8 cellular contexts compared by ENCODE assay signal in genomic region chr9:35116539-35116897, GRCh38. TPM values are rescaled to one million over a fixed set of nuclear protein-coding genes. Genes with fewer than 3 reads are reported as not detected.
DNase-seq lines count a peak whose midpoint lies in the region; ATAC-seq and TF ChIP-seq lines count a peak whose summit lies in the region.

No MANE protein-coding gene starts in this region.

- ATAC-seq in GM18498 (IDR thresholded peaks at IDR 0.05; ENCODE audit: unreplicated experiment), result no peak

- H2BK120ac ChIP-seq in trophoblast cell (ENCODE audit: insufficient read depth, low read length, poor library complexity), result no peak overlapping the region

- H2AK5ac ChIP-seq in trophoblast cell (ENCODE audit: low read length), result no peak overlapping the region

- BruUV-seq in PC-9 (replicated peaks; lab: Mats Ljungman, UMichigan), result no TSS peak

- H3K9me3 ChIP-seq in PC-9 (ENCODE audit: insufficient read depth, low read depth), result no peaks in the 10 kb centered on the region
- no peaks in the 10 kb centered on the region for H3K9me3 ChIP-seq in esophagus squamous epithelium
- H3K9me3 ChIP-seq in trophoblast cell (ENCODE audit: insufficient read depth, low read depth, low read length), result no peaks in the 10 kb centered on the region

- intact Hi-C loops in PC-9 (cut with micrococcal nuclease; ENCODE audit: unreplicated experiment) (loop anchor here (10.0 kb wide), 1 partner anchor 488 kb away; the partner anchor contains the start of gene TESK1), esophagus squamous epithelium (cut with DNase I) (no loop called here)

- no peak overlapping the region for H4K8ac ChIP-seq in trophoblast cell (ENCODE audit: low read depth, low read length)

- no peaks in the 10 kb centered on the region for H3K9me2 ChIP-seq in PC-9 (ENCODE audit: insufficient read depth)

- no peak overlapping the region for H4K12ac ChIP-seq in trophoblast cell (ENCODE audit: low read depth, low read length)

- no peak overlapping the region for H3K23ac ChIP-seq in trophoblast cell (ENCODE audit: low read length)

- H2AFZ ChIP-seq in PC-9 (peak overlapping the region; percentile 70), trophoblast cell (ENCODE audit: insufficient read depth, low read length, poor library complexity) (peak overlapping the region; percentile 38)

- no peak overlapping the region for H4K91ac ChIP-seq in trophoblast cell (ENCODE audit: low read depth, low read length)

- H3F3A ChIP-seq in PC-9 (ENCODE audit: insufficient read depth, low read depth), result peaks cover 8% of the 10 kb centered on the region; the same call in 1 of the 2 replicates

- no peak overlapping the region for H2BK5ac ChIP-seq in trophoblast cell (ENCODE audit: low read depth, low read length, poor library complexity)

- CTCF ChIA-PET in PC-9 (lab: Charles Lee), result interaction anchor here (0.7 kb wide), 1 partner anchor 359 kb away, joined by 3 read pairs; no protein-coding TSS in a partner anchor

- H3K9ac ChIP-seq in trophoblast cell (ENCODE audit: low read length), result no peak overlapping the region

- POLR2A ChIA-PET in PC-9 (lab: Charles Lee; ENCODE audit: unreplicated experiment), result interaction anchor here (0.5 to 0.6 kb wide), 2 partner anchors 45 to 336 kb away, joined by 3 to 15 read pairs; no protein-coding TSS in a partner anchor

- H3K4me3 ChIP-seq in GM12865 (ENCODE audit: low read depth, low read length) (peak overlapping the region; percentile 79), PC-9 (peak overlapping the region; percentile 69), esophagus squamous epithelium (peak overlapping the region; percentile 46 to 80 (median 63)), trophoblast cell (ENCODE audit: low read depth, low read length) (peak overlapping the region; percentile 49)

- no peak for DNase-seq in GM12865 (ENCODE audit: low read depth)
- no peak for DNase-seq in PC-9
- no peak for DNase-seq in esophagus squamous epithelium (lab: John Stamatoyannopoulos, UW)
- DNase-seq in trophoblast cell, result no peak
- no peak for DNase-seq in NCI-H1436 treated with DMSO at 0.1 percent for 48 hours (lab: John Stamatoyannopoulos, UW)
- DNase-seq in SK-N-DZ (ENCODE audit: low spot score), result no peak
- no peak for DNase-seq in NCI-H1694 treated with DMSO at 0.1 percent for 48 hours (lab: John Stamatoyannopoulos, UW)

- WGBS in esophagus squamous epithelium, 2 donors, result 0% methylated on average over 7 to 9 of the region's 12 CpGs
- no CpG with 5 or more reads among the region's 12 CpGs for WGBS in trophoblast cell (ENCODE audit: extremely low coverage, insufficient coverage, insufficient read length)

- TF ChIP-seq CTCF in GM12865 (IDR thresholded peaks at IDR 0.05; ENCODE audit: insufficient read depth, low read depth, low read length, missing control alignments), result no peak
- TF ChIP-seq CTCF in PC-9 (conservative IDR thresholded peaks at IDR 0.05), result no peak
- no peak for TF ChIP-seq CTCF in esophagus squamous epithelium (IDR thresholded peaks at IDR 0.05)

- no peak for TF ChIP-seq POLR2A in esophagus squamous epithelium (IDR thresholded peaks at IDR 0.05)

- H4K20me1 ChIP-seq in PC-9 (ENCODE audit: insufficient read depth), result no peaks in the 10 kb centered on the region

- H3K4me1 ChIP-seq in PC-9 (replicated peaks; ENCODE audit: insufficient read depth) (peaks cover 25% of the 10 kb centered on the region), esophagus squamous epithelium (peaks cover 35 to 53% (median 39%) of the 10 kb centered on the region in 3 donors), trophoblast cell (ENCODE audit: control insufficient read depth in 1 of 2, insufficient read depth in 2 of 2, low read length in 2 of 2) (peaks cover 19 to 21% of the 10 kb centered on the region in 2 experiments)

- H3K79me2 ChIP-seq in PC-9 (ENCODE audit: low read depth), result 0 out of 2 replicates have a peak, but pooled peaks cover 4% of the 10 kb centered on the region
- no peaks in the 10 kb centered on the region for H3K79me2 ChIP-seq in trophoblast cell (ENCODE audit: control insufficient read depth, insufficient read depth, low read length, poor library complexity)

- H3K79me1 ChIP-seq in trophoblast cell (ENCODE audit: low read length), result peaks cover 16% of the 10 kb centered on the region

- H3K36me3 ChIP-seq in PC-9 (ENCODE audit: low read depth) (no peaks in the 10 kb centered on the region), esophagus squamous epithelium (no peaks in the 10 kb centered on the region), trophoblast cell (ENCODE audit: control insufficient read depth in 1 of 2, insufficient read depth in 2 of 2, low read length in 2 of 2) (no peaks in the 10 kb centered on the region)

- no peak overlapping the region for H3K4ac ChIP-seq in trophoblast cell (ENCODE audit: low read depth, low read length)

- H3K14ac ChIP-seq in trophoblast cell (ENCODE audit: low read length), result no peak overlapping the region

- no peak overlapping the region for H3K27ac ChIP-seq in PC-9
- H3K27ac ChIP-seq in esophagus squamous epithelium, result peak overlapping the region; percentile 87 to 97 (median 94)
- no peak overlapping the region for H3K27ac ChIP-seq in trophoblast cell (ENCODE audit: low read depth, low read length)

- H2BK12ac ChIP-seq in trophoblast cell (ENCODE audit: low read length), result no peak overlapping the region

- H3K4me2 ChIP-seq in PC-9, result peak overlapping the region; percentile 96
- peak overlapping the region; percentile 90 for H3K4me2 ChIP-seq in trophoblast cell (ENCODE audit: low read length)

- no peak overlapping the region for H3K18ac ChIP-seq in trophoblast cell (ENCODE audit: low read length)

- H3K27me3 ChIP-seq in PC-9 (ENCODE audit: insufficient read depth, low read depth), result no peaks in the 10 kb centered on the region
- H3K27me3 ChIP-seq in esophagus squamous epithelium, result no peaks in the 10 kb centered on the region
- H3K27me3 ChIP-seq in trophoblast cell (ENCODE audit: insufficient read depth, low read length), result no peaks in the 10 kb centered on the region

RNA-seq across cellular contexts. Expression of gene ATOSB, which starts 0.9 kb away (rescaled TPM):
- total RNA-seq in PC-9 (2021) (7.1 and 10.5 TPM in 2 replicates), esophagus squamous epithelium (10 to 100 TPM; 24.4 to 57.8 (median 32.7) TPM)
- polyA plus RNA-seq in trophoblast cell (2013), result 19.5 and 20.6 TPM in 2 replicates
- 3.3 and 4.1 TPM in 2 replicates for polyA plus RNA-seq in SK-N-DZ (2014; cell fraction: cytosol; rRNA removed)
- 11.8 and 12.0 TPM in 2 replicates for polyA plus RNA-seq in SK-N-DZ (2014; cell fraction: nucleus; rRNA removed)

RNA-seq across cellular contexts. Expression of gene STOML2, which starts 13.6 kb away (rescaled TPM):
- total RNA-seq in PC-9 (2021) (109 and 122 TPM in 2 replicates), esophagus squamous epithelium (100 to 1,000 TPM in 2 of 4 donors, 10 to 100 TPM in 2; 63.9 to 118 (median 106) TPM)
- 81.6 and 83.4 TPM in 2 replicates for polyA plus RNA-seq in trophoblast cell (2013)
- 220 and 242 TPM in 2 replicates for polyA plus RNA-seq in SK-N-DZ (2014; cell fraction: cytosol; rRNA removed)
- polyA plus RNA-seq in SK-N-DZ (2014; cell fraction: nucleus; rRNA removed), result 226 and 235 TPM in 2 replicates

RNA-seq across cellular contexts. Expression of gene PIGO, which starts 20.1 kb away (rescaled TPM):
- total RNA-seq in PC-9 (2021), result 18.2 and 20.3 TPM in 2 replicates
- total RNA-seq in esophagus squamous epithelium, result 10 to 100 TPM; 10.9 to 14.1 (median 12.4) TPM
- polyA plus RNA-seq in trophoblast cell (2013), result 14.0 and 14.6 TPM in 2 replicates
- polyA plus RNA-seq in SK-N-DZ (2014; cell fraction: cytosol; rRNA removed), result 16.2 and 18.0 TPM in 2 replicates
- 18.1 and 21.6 TPM in 2 replicates for polyA plus RNA-seq in SK-N-DZ (2014; cell fraction: nucleus; rRNA removed)

RNA-seq across cellular contexts. Expression of gene FANCG, which starts 36.8 kb away (rescaled TPM):
- 45.3 and 48.7 TPM in 2 replicates for total RNA-seq in PC-9 (2021)
- total RNA-seq in esophagus squamous epithelium, result 10 to 100 TPM; 11.6 to 23.4 (median 18.8) TPM
- 31.6 and 33.8 TPM in 2 replicates for polyA plus RNA-seq in trophoblast cell (2013)
- polyA plus RNA-seq in SK-N-DZ (2014; cell fraction: cytosol; rRNA removed), result 69.4 and 102 TPM in 2 replicates
- polyA plus RNA-seq in SK-N-DZ (2014; cell fraction: nucleus; rRNA removed), result 300 and 345 TPM in 2 replicates

RNA-seq across cellular contexts. Expression of gene VCP, which starts 44.1 kb away (rescaled TPM):
- total RNA-seq in PC-9 (2021) (200 and 216 TPM in 2 replicates), esophagus squamous epithelium (100 to 1,000 TPM; 160 to 254 (median 186) TPM)
- polyA plus RNA-seq in trophoblast cell (2013), result 250 and 256 TPM in 2 replicates
- polyA plus RNA-seq in SK-N-DZ (2014; cell fraction: cytosol; rRNA removed), result 205 and 231 TPM in 2 replicates
- polyA plus RNA-seq in SK-N-DZ (2014; cell fraction: nucleus; rRNA removed), result 135 and 148 TPM in 2 replicates

Comparison
In these comparisons a context has a peak if more than half of its experiments do, and no peak if none do; other contexts are left out.
1. H3K27ac ChIP-seq: peak in esophagus squamous epithelium (4 of 4); none in PC-9 (single experiment) and trophoblast cell (single experiment).
2. Peak in every context shown above with its lines, with median percentiles within 50 percentile points of each other: H3K4me3 ChIP-seq.